ENCODE assay signal across 8 cellular contexts in the genomic region with DNA sequence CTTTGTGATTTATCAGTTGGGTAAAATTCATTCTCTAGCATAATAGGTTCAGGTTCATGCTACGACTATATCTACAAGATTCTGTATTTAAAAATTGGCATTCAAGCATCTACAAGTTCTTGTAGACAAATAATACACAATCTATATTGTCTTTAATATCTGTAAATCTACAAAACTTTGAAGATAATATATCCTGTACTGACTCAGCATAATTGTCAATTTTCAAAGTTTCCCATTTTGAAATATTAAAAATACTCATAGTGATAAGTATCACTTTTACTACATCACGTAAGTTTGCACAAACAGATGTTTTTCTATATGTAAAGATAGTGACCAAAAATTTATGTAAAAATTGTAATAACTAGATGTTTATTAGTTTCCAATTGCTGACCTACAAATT.
"Had no signal": no experiment of that assay in that cellular context is flagged by ENCODE, and none has a peak within 500 bp of the region (broad histone marks: within the 10 kb centered on the region; RNA-seq: fewer than 3 reads in every experiment).

No MANE protein-coding gene starts in this region.

- FAIRE-seq: G401.6, GM12878, GM12891, GM12892, GM18507, GM19239 had no signal

- H3K4me3 ChIP-seq: GM12878 had no signal

- DNase-seq: GDM1, GF-D8 had no signal

- ATAC-seq: GM12878 had no signal
